In the genomic region with DNA sequence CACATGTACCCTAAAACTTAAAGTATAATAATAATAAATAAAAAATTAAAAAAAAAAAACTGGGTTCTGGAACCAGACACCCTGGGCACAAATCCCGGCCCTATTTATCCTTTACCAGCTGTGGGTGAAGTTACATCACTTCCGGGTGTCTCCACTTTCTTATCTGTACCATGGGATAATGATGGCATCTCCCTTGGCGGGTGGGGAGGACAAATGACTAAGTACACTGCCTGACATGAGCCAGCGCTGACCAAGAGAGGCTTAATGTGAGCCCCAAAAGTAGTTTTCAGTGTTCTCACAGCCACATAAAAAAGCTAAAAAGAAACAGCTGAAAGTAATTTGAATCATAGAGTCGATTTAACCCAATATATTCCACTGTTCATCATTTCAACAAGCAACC, we compare ENCODE assay signal across 20 cellular contexts.
A peak's percentile ranks its signal among the peaks of the same experiment; 100 is the strongest.
DNase-seq lines count a peak whose midpoint lies in the region; ATAC-seq and TF ChIP-seq lines count a peak whose summit lies in the region.
"Had no signal": no experiment of that assay in that cellular context is flagged by ENCODE, and none has a peak within 500 bp of the region (broad histone marks: within the 10 kb centered on the region; RNA-seq: fewer than 3 reads in every experiment).

No MANE protein-coding gene starts in this region.

- no peaks in the 10 kb centered on the region for H3K4me1 Mint-ChIP-seq in activated T-cell treated with anti-CD3 and anti-CD28 coated beads, Interleukin-2, amount 50 U/mL, for 24 hours (ENCODE audit: low read depth)

- H3K18ac ChIP-seq in mesendoderm (ENCODE audit: low read length): no peak overlapping the region

- no peaks in the 10 kb centered on the region for H3K27me3 ChIP-seq in foreskin keratinocyte
- H3K27me3 ChIP-seq in mesendoderm (ENCODE audit: insufficient read depth, low read length, poor library complexity): no peaks in the 10 kb centered on the region

- no peak for TF ChIP-seq CTCF in foreskin keratinocyte (conservative IDR thresholded peaks at IDR 0.05)
- no peak for TF ChIP-seq CTCF in GM13977 (IDR thresholded peaks at IDR 0.05; ENCODE audit: extremely low read depth, insufficient read depth, missing control alignments)

- H3K79me2 ChIP-seq in mesendoderm (ENCODE audit: control insufficient read depth, insufficient read depth, low read length): no peaks in the 10 kb centered on the region

- H3K36me3 ChIP-seq in mesendoderm (ENCODE audit: control insufficient read depth, insufficient read depth, low read length): no peaks in the 10 kb centered on the region

- H4K5ac ChIP-seq in mesendoderm (ENCODE audit: low read length): no peak overlapping the region

- H2BK15ac ChIP-seq in mesendoderm (replicated peaks; ENCODE audit: low read depth): no peak overlapping the region

- H2BK5ac ChIP-seq in mesendoderm (ENCODE audit: low read length): no peak overlapping the region

- no peak overlapping the region for H2AK5ac ChIP-seq in mesendoderm (ENCODE audit: low read length)

- no peak overlapping the region for H3K4me3 ChIP-seq in mesendoderm (ENCODE audit: low read length)

- H3K9ac ChIP-seq in mesendoderm (ENCODE audit: low read length): no peak overlapping the region

- peak; percentile 14 for ATAC-seq in foreskin keratinocyte
- no peak for ATAC-seq in GM18870 (IDR thresholded peaks at IDR 0.05; ENCODE audit: unreplicated experiment)
- ATAC-seq: Right ventricle myocardium inferior had no signal

- no peaks in the 10 kb centered on the region for H3K9me3 Mint-ChIP-seq in activated T-cell treated with anti-CD3 and anti-CD28 coated beads, Interleukin-2, amount 50 U/mL, for 24 hours
- H3K9me3 Mint-ChIP-seq: CD4-positive, alpha-beta T cell had no signal

- no peak overlapping the region for H3K27ac Mint-ChIP-seq in activated T-cell treated with anti-CD3 and anti-CD28 coated beads, Interleukin-2, amount 50 U/mL, for 24 hours
- H3K27ac Mint-ChIP-seq: CD4-positive, alpha-beta T cell; H9 had no signal

- no peak overlapping the region for H3K4me3 Mint-ChIP-seq in activated T-cell treated with anti-CD3 and anti-CD28 coated beads, Interleukin-2, amount 50 U/mL, for 24 hours
- H3K4me3 Mint-ChIP-seq: CD4-positive, alpha-beta T cell; H9 had no signal

- H3K79me1 ChIP-seq in mesendoderm (ENCODE audit: low read length): no peaks in the 10 kb centered on the region

- H3K36me3 Mint-ChIP-seq in activated T-cell treated with anti-CD3 and anti-CD28 coated beads, Interleukin-2, amount 50 U/mL, for 24 hours (ENCODE audit: low read depth): no peaks in the 10 kb centered on the region

- no peaks in the 10 kb centered on the region for H3K4me1 ChIP-seq in foreskin keratinocyte
- no peaks in the 10 kb centered on the region for H3K4me1 ChIP-seq in mesendoderm (ENCODE audit: control insufficient read depth, low read depth, low read length)
- H3K4me1 ChIP-seq: Caco-2 had no signal

- H3K56ac ChIP-seq in mesendoderm (ENCODE audit: low read length): no peak overlapping the region

- H3K27ac ChIP-seq in foreskin keratinocyte (no peak overlapping the region), mesendoderm (ENCODE audit: low read depth, low read length) (no peak overlapping the region)

- no peak overlapping the region for H3K23ac ChIP-seq in mesendoderm (ENCODE audit: low read length)

- no peak overlapping the region for H2BK120ac ChIP-seq in mesendoderm (ENCODE audit: low read depth, low read length)

- DNase-seq in ELR (ENCODE audit: low read depth) (peak; percentile 17), amniotic epithelial cell (ENCODE audit: low read depth) (peak; percentile 69), foreskin keratinocyte (no peak), mesendoderm (no peak), GM13977 (ENCODE audit: low spot score) (no peak)
- no peak for DNase-seq in activated T-cell treated with anti-CD3 and anti-CD28 coated beads, Interleukin-2, amount 50 U/mL, for 24 hours
- DNase-seq: Caco-2; CD4-positive, alpha-beta T cell; DMS153; H9; IMR-90; NCI-H1092 treated with DMSO at 0.1 percent for 48 hours; NCI-H146; NCI-H2081; NCI-H2171 treated with DMSO at 0.1 percent for 48 hours; NCI-H510A; NCI-H748 treated with DMSO at 0.1 percent for 48 hours; SW 1271 had no signal

- peaks cover 30% of the 10 kb centered on the region for H3K27me3 Mint-ChIP-seq in activated T-cell treated with anti-CD3 and anti-CD28 coated beads, Interleukin-2, amount 50 U/mL, for 24 hours

- no CpG with 5 or more reads among the region's 5 CpGs for WGBS in mesendoderm (ENCODE audit: extremely low coverage, insufficient coverage, low lambda C conversion rate)

- H4K8ac ChIP-seq in mesendoderm (ENCODE audit: low read depth, low read length): no peak overlapping the region

- H3K4me2 ChIP-seq in mesendoderm (ENCODE audit: low read length): no peak overlapping the region

- in situ Hi-C loops in GM13977 (cut with MboI; ENCODE audit: low pct_unique_long_range_greater_than_20kb, low sequenced_read_pairs, unreplicated experiment): loop anchor here (25.0 kb wide), 4 partner anchors 433 to 1908 kb away; a partner anchor contains a TSS

- no peak overlapping the region for H3K4ac ChIP-seq in mesendoderm (ENCODE audit: low read depth, low read length)

Comparison
In these comparisons a context has a peak if more than half of its experiments do, and no peak if none do; other contexts are left out.
1. DNase-seq: peak in ELR (single experiment) and amniotic epithelial cell (single experiment); none in foreskin keratinocyte (0 of 2), mesendoderm (single experiment), activated T-cell treated with anti-CD3 and anti-CD28 coated beads, Interleukin-2, amount 50 U/mL, for 24 hours (single experiment) and GM13977 (single experiment).